1 cellular context compared by ENCODE assay signal in genomic region chr3:14431556-14431927, GRCh38.
TF ChIP-seq lines count a peak whose summit lies in the region.

No MANE protein-coding gene starts in this region.

TF ChIP-seq in HCT116, 20 proteins besides CTCF, POLR2A, EP300 and RAD21 (continued from another document):
- TF ChIP-seq ZNF274 (IDR thresholded peaks at IDR 0.05; ENCODE audit: low read depth, low read length) (no peak), ZBTB33 (IDR thresholded peaks at IDR 0.05; ENCODE audit: extremely low read depth, insufficient replicate concordance, low read length) (no peak), ATF3 (IDR thresholded peaks at IDR 0.05) (no peak)
